ENCODE assay signal across 7 cellular contexts in the genomic region with DNA sequence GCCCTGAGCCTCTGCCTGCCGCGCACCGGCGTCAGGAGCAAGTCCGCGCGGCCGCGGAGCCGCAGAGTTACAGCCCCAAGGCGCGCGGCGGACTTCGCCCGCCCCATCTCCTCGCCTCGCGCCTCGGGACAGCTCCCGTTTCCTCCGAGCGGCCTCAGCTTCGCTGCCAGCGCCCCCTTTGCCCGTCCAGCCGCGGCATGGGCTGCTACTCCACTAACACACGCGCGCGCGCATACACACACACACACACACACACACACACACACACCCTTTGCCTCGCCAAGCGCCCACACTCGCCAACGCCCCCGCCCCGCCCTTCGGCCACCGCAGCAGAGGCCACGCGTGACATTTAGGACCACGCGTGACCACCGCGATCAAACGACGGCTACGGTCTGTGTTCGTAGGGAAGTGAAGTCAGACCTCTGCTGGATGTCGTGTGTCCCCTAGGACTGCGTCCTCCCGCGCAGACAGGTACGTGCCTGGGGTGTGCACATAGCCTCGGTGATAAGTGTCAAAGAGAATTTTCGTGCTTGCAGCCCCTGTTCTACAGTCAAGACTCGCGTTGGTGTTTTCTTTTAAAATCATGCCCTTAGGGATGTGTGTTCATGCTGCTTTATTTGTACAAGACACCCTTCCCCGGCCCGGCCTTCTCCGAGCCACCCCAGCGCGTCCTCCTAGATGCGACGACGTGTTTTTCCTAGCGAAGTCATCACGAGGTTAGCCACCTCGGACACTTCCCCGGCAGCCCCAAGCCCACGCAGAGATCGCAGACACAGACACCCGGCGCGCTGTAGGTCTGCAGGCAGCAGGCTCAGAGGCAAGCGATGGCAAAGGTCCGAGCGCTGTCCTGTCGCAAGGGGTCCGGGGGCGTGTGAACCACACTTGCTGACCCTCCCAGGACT. TPM values are rescaled to one million over a fixed set of nuclear protein-coding genes. Genes with fewer than 3 reads are reported as not detected.
DNase-seq lines count a peak whose midpoint lies in the region; ATAC-seq, FAIRE-seq and TF ChIP-seq lines count a peak whose summit lies in the region.

No MANE protein-coding gene starts in this region.

- H3K27ac ChIP-seq in GM23338 (ENCODE audit: low read depth) = no peak overlapping the region
- H3K27ac ChIP-seq in endothelial cell of umbilical vein (ENCODE audit: insufficient read depth, low read depth, low read length) = no peak overlapping the region

- ATAC-seq in GM23338 (peak; percentile 7), HG02623 (IDR thresholded peaks at IDR 0.05; ENCODE audit: unreplicated experiment) (no peak)
- peak; percentile 27 to 34 for ATAC-seq in naive thymus-derived CD8-positive, alpha-beta T cell

- H3K9ac ChIP-seq in endothelial cell of umbilical vein (replicated peaks; ENCODE audit: extremely low read depth, insufficient read depth, low read length) = no peak overlapping the region

- CTCF ChIA-PET in endothelial cell of umbilical vein (lab: Charles Lee) = interaction anchor here (0.8 to 4.7 kb wide), 4 partner anchors 11 to 496 kb away, joined by 3 to 86 read pairs (median 22); no protein-coding TSS in a partner anchor

- intact Hi-C loops in endothelial cell of umbilical vein (cut with micrococcal nuclease) = loop anchor here (5.0 kb wide), 4 partner anchors 187 to 638 kb away; a partner anchor contains a TSS

- peaks cover 30% of the 10 kb centered on the region for H3K4me1 Mint-ChIP-seq in GM23338
- H3K4me1 Mint-ChIP-seq in naive thymus-derived CD8-positive, alpha-beta T cell = peaks cover 26 to 41% (median 36%) of the 10 kb centered on the region in 4 donors

- POLR2A ChIA-PET in endothelial cell of umbilical vein (lab: Charles Lee) = no interaction called here
- POLR2A ChIA-PET in naive thymus-derived CD8-positive, alpha-beta T cell (lab: Charles Lee) = interaction anchor here (0.6 kb wide), 1 partner anchor 591 kb away, joined by 3 read pairs; no protein-coding TSS in a partner anchor

- peak overlapping the region; percentile 92 for H3K4me3 Mint-ChIP-seq in GM23338
- peak overlapping the region; percentile 82 to 94 (median 91) for H3K4me3 Mint-ChIP-seq in naive thymus-derived CD8-positive, alpha-beta T cell

- peak overlapping the region; percentile 98 for H2AFZ ChIP-seq in GM23338
- H2AFZ ChIP-seq in endothelial cell of umbilical vein (ENCODE audit: low read depth, low read length) = no peak overlapping the region

- H3K9me3 Mint-ChIP-seq in GM23338 = peaks cover 6% of the 10 kb centered on the region
- H3K9me3 Mint-ChIP-seq in naive thymus-derived CD8-positive, alpha-beta T cell = no peaks in the 10 kb centered on the region

- no peaks in the 10 kb centered on the region for H3K9me1 ChIP-seq in endothelial cell of umbilical vein (replicated peaks; ENCODE audit: control insufficient read depth, extremely low read depth, insufficient read depth, low read length)

- dilution Hi-C loops in endothelial cell of umbilical vein (cut with MboI; ENCODE audit: extremely low pct_ligation_motif_present, low sequenced_read_pairs) = no loop called here

- H3K36me3 ChIP-seq in GM23338 (ENCODE audit: insufficient read depth) (no peaks in the 10 kb centered on the region), endothelial cell of umbilical vein (ENCODE audit: control insufficient read depth in 2 of 2, extremely low read depth in 1 of 2, insufficient read depth in 2 of 2, low read length in 2 of 2) (no peaks in the 10 kb centered on the region)

- H3K4me2 ChIP-seq in GM23338 (peak overlapping the region; percentile 96), endothelial cell of umbilical vein (ENCODE audit: insufficient read depth, low read length) (no peak overlapping the region)

- BruUV-seq in endothelial cell of umbilical vein (replicated peaks; lab: Mats Ljungman, UMichigan) = no TSS peak

- no peaks in the 10 kb centered on the region for H3K79me2 ChIP-seq in GM23338 (replicated peaks; ENCODE audit: insufficient read depth)
- no peaks in the 10 kb centered on the region for H3K79me2 ChIP-seq in endothelial cell of umbilical vein (ENCODE audit: control insufficient read depth, insufficient read depth, low read length)

- DNase-seq in GM23338 (ENCODE audit: low spot score) = peak; percentile 66
- DNase-seq in endothelial cell of umbilical vein (ENCODE audit: low read depth, low spot score) = peak; percentile 16
- peak in 5 of 10 donors; percentile 5 to 45 (median 29) for DNase-seq in naive thymus-derived CD8-positive, alpha-beta T cell
- no peak for DNase-seq in NCI-H1436 (lab: John Stamatoyannopoulos, UW)
- DNase-seq in NCI-H2029 treated with DMSO at 0.1 percent for 48 hours (lab: John Stamatoyannopoulos, UW) = no peak

- TF ChIP-seq CTCF in GM23338 (conservative IDR thresholded peaks at IDR 0.05; ENCODE audit: low read depth in 2 of 2) (no peak), WI38 (IDR thresholded peaks at IDR 0.05; ENCODE audit: low read depth, low read length) (no peak), endothelial cell of umbilical vein (IDR thresholded peaks at IDR 0.05; ENCODE audit: extremely low read depth in 1 of 2, insufficient read depth in 1 of 2, low read depth in 1 of 2, low read length in 2 of 2) (no peak)

- peaks cover 4% of the 10 kb centered on the region; the same call in 1 of the 3 replicates for H3K36me3 Mint-ChIP-seq in GM23338 (ENCODE audit: low read depth)
- H3K36me3 Mint-ChIP-seq in naive thymus-derived CD8-positive, alpha-beta T cell = peaks cover 0 to 2% (median 0%) of the 10 kb centered on the region in 3 donors

- H3K4me3 ChIP-seq in GM23338 (peak overlapping the region; percentile 88), WI38 (ENCODE audit: low read depth, low read length) (peak overlapping the region; percentile 35), endothelial cell of umbilical vein (replicated peaks in 1 of 3; ENCODE audit: insufficient read depth in 1 of 3, low read depth in 1 of 3, low read length in 3 of 3) (no peak overlapping the region)

- no peaks in the 10 kb centered on the region for H4K20me1 ChIP-seq in GM23338 (replicated peaks; ENCODE audit: insufficient read depth)
- no peaks in the 10 kb centered on the region for H4K20me1 ChIP-seq in endothelial cell of umbilical vein (replicated peaks; ENCODE audit: control insufficient read depth, extremely low read depth, insufficient read depth, low read length)

- no peak for TF ChIP-seq POLR2A in endothelial cell of umbilical vein (IDR thresholded peaks at IDR 0.05; ENCODE audit: low read depth, low read length)

- FAIRE-seq in endothelial cell of umbilical vein (lab: Jason Lieb, UNC) = no peak

- no peaks in the 10 kb centered on the region for H3K9me2 ChIP-seq in GM23338 (ENCODE audit: insufficient read depth)

- H3K27me3 ChIP-seq in GM23338 (ENCODE audit: insufficient read depth) (peaks cover 100% of the 10 kb centered on the region), endothelial cell of umbilical vein (ENCODE audit: control insufficient read depth in 2 of 2, insufficient read depth in 2 of 2, low read length in 2 of 2) (peaks cover 66 to 95% of the 10 kb centered on the region in 2 experiments)

- H3K27ac Mint-ChIP-seq in GM23338 = no peak overlapping the region
- H3K27ac Mint-ChIP-seq in naive thymus-derived CD8-positive, alpha-beta T cell = peak overlapping the region in 2 of 10 donors; percentile 31 to 37

- peaks cover 72% of the 10 kb centered on the region for H3K27me3 Mint-ChIP-seq in GM23338 (ENCODE audit: insufficient read depth, low read depth, poor library complexity)
- peaks cover 34 to 75% (median 56%) of the 10 kb centered on the region in 5 donors for H3K27me3 Mint-ChIP-seq in naive thymus-derived CD8-positive, alpha-beta T cell

- 0 out of 2 replicates have a peak, but pooled peaks cover 13% of the 10 kb centered on the region for H3F3A ChIP-seq in GM23338 (replicated peaks; ENCODE audit: low read depth)

- H3K9me3 ChIP-seq in endothelial cell of umbilical vein (replicated peaks; ENCODE audit: control insufficient read depth, insufficient read depth, low read length) = no peaks in the 10 kb centered on the region

- H3K4me1 ChIP-seq in GM23338 (ENCODE audit: insufficient read depth) (peaks cover 31% of the 10 kb centered on the region; the same call in 1 of the 2 replicates), endothelial cell of umbilical vein (ENCODE audit: control insufficient read depth, extremely low read depth, insufficient read depth, low read length) (peaks cover 25% of the 10 kb centered on the region)

TF ChIP-seq in GM23338, 12 proteins besides CTCF, POLR2A, EP300 and RAD21:
- TF ChIP-seq EZH2phosphoT487 (IDR thresholded peaks at IDR 0.05; ENCODE audit: unreplicated experiment) (peak; percentile 27), ZNF114 (CRISPR knock-in tag; IDR thresholded peaks at IDR 0.05) (no peak), EZH2 (IDR thresholded peaks at IDR 0.05; ENCODE audit: low read depth, unreplicated experiment) (peak; percentile 71), NANOG (IDR thresholded peaks at IDR 0.05; ENCODE audit: borderline replicate concordance) (no peak)

TF ChIP-seq in endothelial cell of umbilical vein, 7 proteins besides CTCF, POLR2A, EP300 and RAD21:
- TF ChIP-seq EZH2 (IDR thresholded peaks at IDR 0.05; ENCODE audit: borderline replicate concordance, low read depth, low read length, severe bottlenecking) (peak; percentile 21), GATA2 (IDR thresholded peaks at IDR 0.05; ENCODE audit: insufficient read depth, insufficient read length, low read depth, low read length) (no peak)
TF ChIP-seq in endothelial cell of umbilical vein: peak in this region for 1.

RNA-seq across cellular contexts. Expression of a gene that starts 0.9 kb away (rescaled TPM):
- total RNA-seq in GM23338 (2014; rRNA removed; shearing (Covaris generic)) = 0.97 and 1.6 TPM in 2 replicates
- polyA plus RNA-seq in GM23338 (2016; fragmentation: Nextera tagmentation; extraction: Ambion mirVana) (0.47 and 0.66 TPM in 2 replicates), endothelial cell of umbilical vein (not detected in 2 replicates)
- total RNA-seq in endothelial cell of umbilical vein = not detected in 2 replicates
- polyA plus RNA-seq in endothelial cell of umbilical vein (2011; cell fraction: cytosol; rRNA removed) = 0.04 TPM in 1 of 2 replicates, not detected in the other
- polyA plus RNA-seq in endothelial cell of umbilical vein (2011; cell fraction: nucleus; rRNA removed) = 0.11 TPM in 1 of 2 replicates, not detected in the other
- not detected in 2 replicates for polyA plus RNA-seq in endothelial cell of umbilical vein (2012)
- polyA minus RNA-seq in endothelial cell of umbilical vein = not detected in 2 replicates
- polyA minus RNA-seq in endothelial cell of umbilical vein (2011; cell fraction: cytosol; rRNA and poly(A)+ RNA removed) = not detected
- not detected in 2 replicates for polyA minus RNA-seq in endothelial cell of umbilical vein (2011; cell fraction: nucleus; rRNA and poly(A)+ RNA removed)
- total RNA-seq in naive thymus-derived CD8-positive, alpha-beta T cell = not detected
- not detected for polyA plus RNA-seq in naive thymus-derived CD8-positive, alpha-beta T cell

Comparison
In these comparisons a context has a peak if more than half of its experiments do, and no peak if none do; other contexts are left out.
1. DNase-seq: peak in GM23338 (single experiment) and endothelial cell of umbilical vein (single experiment); none in NCI-H1436 (single experiment) and NCI-H2029 treated with DMSO at 0.1 percent for 48 hours (single experiment).
2. H3K4me3 ChIP-seq: peak in GM23338 (single experiment) and WI38 (single experiment); none in endothelial cell of umbilical vein (0 of 3).